Comparison of ENCODE assay signal across 9 cellular contexts in genomic region chr15:20340331-20340811, GRCh38.
DNase-seq lines count a peak whose midpoint lies in the region; ATAC-seq and TF ChIP-seq lines count a peak whose summit lies in the region.
"Had no signal": no experiment of that assay in that cellular context is flagged by ENCODE, and none has a peak within 500 bp of the region (broad histone marks: within the 10 kb centered on the region; RNA-seq: fewer than 3 reads in every experiment).

No MANE protein-coding gene starts in this region.

- TF ChIP-seq CTCF in GM13976 (IDR thresholded peaks at IDR 0.05; ENCODE audit: borderline replicate concordance, control extremely low read depth, extremely low read depth, insufficient read depth, missing control alignments), result no peak

- in situ Hi-C loops in GM13976 (cut with MboI; ENCODE audit: low sequenced_read_pairs, unreplicated experiment), result no loop called here

- ATAC-seq in Right ventricle myocardium inferior (peak; percentile 63), GM21737 (IDR thresholded peaks at IDR 0.05; ENCODE audit: unreplicated experiment) (no peak), HG03025 (IDR thresholded peaks at IDR 0.05; ENCODE audit: low FRiP score, unreplicated experiment) (no peak), HG03469 (IDR thresholded peaks at IDR 0.05; ENCODE audit: unreplicated experiment) (no peak)

- DNase-seq in GM13976 (ENCODE audit: low spot score) (peak; percentile 71), Right ventricle myocardium inferior (ENCODE audit: missing footprints) (peak; percentile 94), posterior vena cava (ENCODE audit: low spot score) (peak; percentile 95), DMS114 treated with DMSO at 0.1 percent for 48 hours (lab: John Stamatoyannopoulos, UW; ENCODE audit: unreplicated experiment) (no peak)
- DNase-seq in activated CD4-positive, alpha-beta T cell treated with anti-CD3 and anti-CD28 coated beads for 48 hours, result peak; percentile 12
- DNase-seq: NCI-H2171 had no signal

- intact Hi-C loops in Right ventricle myocardium inferior (cut with DNase I), result no loop called here
- intact Hi-C loops in posterior vena cava (cut with DNase I), result no loop called here
